11 cellular contexts compared by ENCODE assay signal in the genomic region with DNA sequence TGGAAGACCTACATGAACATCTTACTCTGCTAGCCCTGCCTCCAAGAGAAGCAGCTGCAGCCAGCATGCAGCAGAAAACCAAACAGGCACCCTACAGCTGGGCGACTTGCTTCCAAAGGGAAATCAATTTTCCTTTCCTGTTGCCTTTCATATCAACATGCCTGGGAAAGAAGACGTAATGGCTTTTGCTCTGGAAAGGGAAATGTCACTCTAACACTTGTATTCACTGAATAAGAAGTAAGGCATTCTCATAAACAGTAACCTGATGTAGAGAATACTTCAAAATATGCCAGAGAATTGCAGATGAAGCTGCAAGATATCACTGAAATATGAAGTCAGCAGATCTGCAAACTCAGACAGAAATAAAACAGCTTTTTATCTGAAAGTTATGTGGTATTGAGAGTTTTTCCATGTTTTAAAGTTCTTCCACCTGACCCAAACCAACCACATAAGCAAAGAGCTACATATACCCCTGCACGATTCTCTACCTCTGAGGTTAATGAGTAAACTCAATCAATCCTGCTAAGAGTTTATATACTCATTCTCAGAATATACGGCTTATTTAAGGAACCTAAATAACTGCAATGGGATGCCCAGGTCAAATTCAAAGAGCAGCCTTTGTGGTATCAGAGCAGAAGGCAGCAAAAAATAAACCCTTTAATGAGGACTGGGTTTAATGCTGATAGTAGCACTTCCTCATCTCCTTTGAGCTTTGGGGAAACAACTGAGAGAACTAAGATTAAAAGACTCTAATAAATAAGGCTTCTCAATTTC.
DNase-seq lines count a peak whose midpoint lies in the region; ATAC-seq and TF ChIP-seq lines count a peak whose summit lies in the region.
"Had no signal": no experiment of that assay in that cellular context is flagged by ENCODE, and none has a peak within 500 bp of the region (broad histone marks: within the 10 kb centered on the region; RNA-seq: fewer than 3 reads in every experiment).

No MANE protein-coding gene starts in this region.

- no peaks in the 10 kb centered on the region for H3K9me3 ChIP-seq in endodermal cell (ENCODE audit: control insufficient read depth, low read length)

- no peak overlapping the region for H3K27ac Mint-ChIP-seq in endodermal cell
- H3K27ac Mint-ChIP-seq: activated naive CD8-positive, alpha-beta T cell treated with anti-CD3 and anti-CD28 coated beads, Interleukin-2, amount 10 ng/mL, durations not matched to agents 7 days and 5 days had no signal

- no peak for TF ChIP-seq CTCF in endodermal cell (conservative IDR thresholded peaks at IDR 0.05)

- no peaks in the 10 kb centered on the region for H3K36me3 Mint-ChIP-seq in endodermal cell (ENCODE audit: low read depth)

- ATAC-seq in GM19023 (IDR thresholded peaks at IDR 0.05; ENCODE audit: unreplicated experiment): no peak

- no peaks in the 10 kb centered on the region for H3K36me3 ChIP-seq in endodermal cell (ENCODE audit: control insufficient read depth, insufficient read depth, low read length)

- H3K9me3 Mint-ChIP-seq in endodermal cell: no peaks in the 10 kb centered on the region
- H3K9me3 Mint-ChIP-seq: activated naive CD8-positive, alpha-beta T cell treated with anti-CD3 and anti-CD28 coated beads, Interleukin-2, amount 10 ng/mL, durations not matched to agents 7 days and 5 days had no signal

- H3K9ac ChIP-seq in endodermal cell (ENCODE audit: extremely low read depth, low read length, poor library complexity, severe bottlenecking): no peak overlapping the region

- H3K4me1 Mint-ChIP-seq in endodermal cell: peaks cover 43% of the 10 kb centered on the region

- H3K4me3 ChIP-seq in endodermal cell (ENCODE audit: low read length): peak overlapping the region; percentile 39

- H3K27me3 ChIP-seq in endodermal cell (ENCODE audit: control insufficient read depth, insufficient read depth, low read length, poor library complexity, severe bottlenecking): no peaks in the 10 kb centered on the region

- 84 to 85% methylated on average over 3 to 4 of the region's 4 CpGs for WGBS in endodermal cell (ENCODE audit: insufficient coverage in 1 of 2, insufficient read length in 1 of 2), 2 experiments

- H3K27ac ChIP-seq in endodermal cell (ENCODE audit: low read depth, low read length): no peak overlapping the region
- H3K27ac ChIP-seq: 22Rv1 had no signal

- H3K27me3 Mint-ChIP-seq in endodermal cell (ENCODE audit: insufficient read depth): no peaks in the 10 kb centered on the region
- H3K27me3 Mint-ChIP-seq: activated naive CD8-positive, alpha-beta T cell treated with anti-CD3 and anti-CD28 coated beads, Interleukin-2, amount 10 ng/mL, durations not matched to agents 7 days and 5 days had no signal

- H3K4me1 ChIP-seq in endodermal cell (ENCODE audit: control insufficient read depth, insufficient read depth, low read length): peaks cover 56% of the 10 kb centered on the region

- no peak overlapping the region for H3K4me3 Mint-ChIP-seq in endodermal cell
- H3K4me3 Mint-ChIP-seq: activated naive CD8-positive, alpha-beta T cell treated with anti-CD3 and anti-CD28 coated beads, Interleukin-2, amount 10 ng/mL, durations not matched to agents 7 days and 5 days had no signal

- peak; percentile 36 for DNase-seq in DMS53 (lab: John Stamatoyannopoulos, UW)
- DNase-seq in DMS53 treated with DMSO at 0.1 percent for 48 hours (lab: John Stamatoyannopoulos, UW; ENCODE audit: unreplicated experiment): no peak
- DNase-seq in NCI-H510A (lab: John Stamatoyannopoulos, UW): peak; percentile 45
- no peak for DNase-seq in endodermal cell
- peak; percentile 43 for DNase-seq in renal cortical epithelial cell (ENCODE audit: low read depth)
- no peak for DNase-seq in kidney glomerular epithelial cell (lab: John Stamatoyannopoulos, UW)
- no peak for DNase-seq in activated CD4-positive, alpha-beta T cell treated with anti-CD3 and anti-CD28 coated beads for 1 hour
- DNase-seq: activated naive CD8-positive, alpha-beta T cell treated with anti-CD3 and anti-CD28 coated beads, Interleukin-2, amount 10 ng/mL, durations not matched to agents 7 days and 5 days; NCI-H187 treated with DMSO at 0.1 percent for 48 hours had no signal

Comparison
In these comparisons a context has a peak if more than half of its experiments do, and no peak if none do; other contexts are left out.
1. DNase-seq: peak in DMS53 (single experiment), NCI-H510A (single experiment) and renal cortical epithelial cell (single experiment); none in DMS53 treated with DMSO at 0.1 percent for 48 hours (single experiment), endodermal cell (single experiment), kidney glomerular epithelial cell (single experiment) and activated CD4-positive, alpha-beta T cell treated with anti-CD3 and anti-CD28 coated beads for 1 hour (single experiment).